In the genomic region with DNA sequence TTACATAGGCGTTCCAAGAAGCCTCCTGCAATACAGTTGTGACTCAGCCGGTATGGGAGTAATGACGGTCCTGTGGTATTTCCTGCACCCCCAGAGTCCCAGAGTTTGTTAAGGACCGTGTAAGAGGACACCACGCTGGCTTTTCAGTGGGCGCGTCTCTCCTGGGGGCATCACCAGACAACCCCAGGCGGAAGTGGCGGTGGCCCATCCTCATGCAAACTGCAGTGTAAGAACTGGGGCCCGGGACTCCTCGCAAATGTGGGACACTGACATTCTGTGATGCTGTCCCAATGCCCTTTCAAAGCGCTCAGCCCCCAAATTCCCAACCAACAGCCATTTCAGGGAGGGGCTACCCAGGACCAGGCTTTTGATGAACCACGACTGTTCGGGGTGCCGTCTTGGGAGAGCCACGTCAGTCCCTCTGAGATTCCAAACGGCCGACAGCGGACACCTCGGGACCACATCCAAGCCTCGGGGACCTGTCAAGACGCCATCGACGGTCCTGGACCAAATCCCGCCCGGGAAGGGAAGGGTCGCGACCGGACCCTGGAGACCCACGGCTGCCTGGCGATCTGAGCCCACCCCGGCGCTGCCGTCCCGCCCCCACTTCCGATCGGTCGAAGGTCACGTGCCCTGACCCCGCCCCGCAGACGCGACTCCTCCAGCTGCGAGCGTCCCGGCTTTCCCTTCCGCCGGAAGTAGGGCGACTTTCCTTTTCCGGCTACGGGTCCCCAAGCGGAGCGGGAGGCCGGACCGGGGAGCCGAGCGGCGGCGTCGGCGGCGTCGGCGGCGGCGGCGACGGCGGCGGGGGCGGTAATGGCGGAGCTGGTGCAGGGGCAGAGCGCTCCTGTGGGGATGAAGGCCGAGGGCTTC, we compare ENCODE assay signal across 1 cellular context.
TF ChIP-seq lines count a peak whose summit lies in the region.

FUBP3 (plus strand) TSS at position 713 of the 873 bp plus-strand sequence; CDS start at position 817, 104 bp downstream.

TF ChIP-seq in SK-N-SH, 30 proteins besides CTCF, POLR2A, EP300 and RAD21 (continued from another document):
- TF ChIP-seq REST (IDR thresholded peaks at IDR 0.05; ENCODE audit: low read depth, low read length) (peak; percentile 31; the same call in 1 of the 2 replicates), GATA2 (CRISPR knock-in tag; IDR thresholded peaks at IDR 0.05) (no peak), SIN3A (IDR thresholded peaks at IDR 0.05; ENCODE audit: borderline replicate concordance, low read depth, low read length) (no peak), FOXM1 (IDR thresholded peaks at IDR 0.05; ENCODE audit: low read depth) (no peak), TEAD4 (IDR thresholded peaks at IDR 0.05; ENCODE audit: borderline replicate concordance, insufficient read depth) (no peak), CHD2 (IDR thresholded peaks at IDR 0.05; ENCODE audit: low read length, partially characterized antibody) (peak; percentile 51), SMC3 (IDR thresholded peaks at IDR 0.05; ENCODE audit: low read depth, low read length) (no peak), FOXJ3 (CRISPR knock-in tag; IDR thresholded peaks at IDR 0.05) (no peak)
- TF ChIP-seq, protein P1, sequence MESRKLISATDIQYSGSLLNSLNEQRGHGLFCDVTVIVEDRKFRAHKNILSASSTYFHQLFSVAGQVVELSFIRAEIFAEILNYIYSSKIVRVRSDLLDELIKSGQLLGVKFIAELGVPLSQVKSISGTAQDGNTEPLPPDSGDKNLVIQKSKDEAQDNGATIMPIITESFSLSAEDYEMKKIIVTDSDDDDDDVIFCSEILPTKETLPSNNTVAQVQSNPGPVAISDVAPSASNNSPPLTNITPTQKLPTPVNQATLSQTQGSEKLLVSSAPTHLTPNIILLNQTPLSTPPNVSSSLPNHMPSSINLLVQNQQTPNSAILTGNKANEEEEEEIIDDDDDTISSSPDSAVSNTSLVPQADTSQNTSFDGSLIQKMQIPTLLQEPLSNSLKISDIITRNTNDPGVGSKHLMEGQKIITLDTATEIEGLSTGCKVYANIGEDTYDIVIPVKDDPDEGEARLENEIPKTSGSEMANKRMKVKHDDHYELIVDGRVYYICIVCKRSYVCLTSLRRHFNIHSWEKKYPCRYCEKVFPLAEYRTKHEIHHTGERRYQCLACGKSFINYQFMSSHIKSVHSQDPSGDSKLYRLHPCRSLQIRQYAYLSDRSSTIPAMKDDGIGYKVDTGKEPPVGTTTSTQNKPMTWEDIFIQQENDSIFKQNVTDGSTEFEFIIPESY (IDR thresholded peaks at IDR 0.05; ENCODE audit: borderline replicate concordance, low read depth), result peak; percentile 34; the same call in 1 of the 2 replicates
- TF ChIP-seq, protein P2, sequence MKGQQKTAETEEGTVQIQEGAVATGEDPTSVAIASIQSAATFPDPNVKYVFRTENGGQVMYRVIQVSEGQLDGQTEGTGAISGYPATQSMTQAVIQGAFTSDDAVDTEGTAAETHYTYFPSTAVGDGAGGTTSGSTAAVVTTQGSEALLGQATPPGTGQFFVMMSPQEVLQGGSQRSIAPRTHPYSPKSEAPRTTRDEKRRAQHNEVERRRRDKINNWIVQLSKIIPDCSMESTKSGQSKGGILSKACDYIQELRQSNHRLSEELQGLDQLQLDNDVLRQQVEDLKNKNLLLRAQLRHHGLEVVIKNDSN (IDR thresholded peaks at IDR 0.05; ENCODE audit: borderline replicate concordance, low read depth), result peak; percentile 97
- TF ChIP-seq, protein P3, sequence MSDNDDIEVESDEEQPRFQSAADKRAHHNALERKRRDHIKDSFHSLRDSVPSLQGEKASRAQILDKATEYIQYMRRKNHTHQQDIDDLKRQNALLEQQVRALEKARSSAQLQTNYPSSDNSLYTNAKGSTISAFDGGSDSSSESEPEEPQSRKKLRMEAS (IDR thresholded peaks at IDR 0.05; ENCODE audit: low read depth), result peak; percentile 85
